33 cellular contexts compared by ENCODE assay signal in genomic region chr14:22416193-22416592, GRCh38.
"Had no signal": no experiment of that assay in that cellular context is flagged by ENCODE, and none has a peak within 500 bp of the region (broad histone marks: within the 10 kb centered on the region; RNA-seq: fewer than 3 reads in every experiment).

No MANE protein-coding gene starts in this region.

- H3K9me3 ChIP-seq: ascending aorta, breast epithelium, colonic mucosa, esophagus squamous epithelium, gastroesophageal sphincter, heart right ventricle had no signal

- ATAC-seq: activated CD4-positive, alpha-beta T cell treated with anti-CD3 and anti-CD28 coated beads for 36 hours; activated CD8-positive, alpha-beta memory T cell treated with anti-CD3 and anti-CD28 coated beads, Interleukin-2, amount 10 ng/mL, durations not matched to agents 7 days and 5 days; activated CD8-positive, alpha-beta T cell treated with anti-CD3 and anti-CD28 coated beads, Interleukin-2, amount 10 ng/mL, durations not matched to agents 7 days and 5 days; activated naive CD4-positive, alpha-beta T cell treated with anti-CD3 and anti-CD28 coated beads, Interleukin-2, amount 50 U/mL, for 72 hours; activated T-cell treated with anti-CD3 and anti-CD28 coated beads, Interleukin-2, amount 50 U/mL, for 72 hours; gastroesophageal sphincter; heart right ventricle; T-helper 17 cell had no signal

- H3K4me1 ChIP-seq: ascending aorta, breast epithelium, colonic mucosa, gastroesophageal sphincter had no signal

- H3K36me3 ChIP-seq: ascending aorta, breast epithelium, cardiac muscle cell, colonic mucosa, esophagus squamous epithelium, gastroesophageal sphincter, heart right ventricle had no signal

- FAIRE-seq: endometrium, endothelial cell of umbilical vein had no signal

- H3K4me3 ChIP-seq: ascending aorta, breast epithelium, cardiac muscle cell, colonic mucosa, esophagus squamous epithelium, gastroesophageal sphincter, heart right ventricle had no signal

- DNase-seq: activated CD4-positive, alpha-beta memory T cell treated with anti-CD3 and anti-CD28 coated beads for 36 hours; activated CD4-positive, alpha-beta T cell treated with anti-CD3 and anti-CD28 coated beads for 36 hours; activated CD4-positive, alpha-beta T cell treated with anti-CD3 and anti-CD28 coated beads, Interleukin-2, amount 10 ng/mL, durations not matched to agents 24 days and 14 days; activated CD4-positive, CD25-positive, alpha-beta regulatory T cell; activated CD4-positive, CD25-positive, alpha-beta regulatory T cell treated with anti-CD3 and anti-CD28 coated beads, Interleukin-2, amount 50 U/mL, for 72 hours; activated CD8-positive, alpha-beta memory T cell treated with anti-CD3 and anti-CD28 coated beads, Interleukin-2, amount 10 ng/mL, durations not matched to agents 7 days and 5 days; activated CD8-positive, alpha-beta memory T cell treated with anti-CD3 and anti-CD28 coated beads, Interleukin-2, amount 50 U/mL, for 4 hours; activated CD8-positive, alpha-beta T cell treated with anti-CD3 and anti-CD28 coated beads, Interleukin-2, amount 10 ng/mL, durations not matched to agents 7 days and 5 days; activated gamma-delta T cell; activated naive CD4-positive, alpha-beta T cell; activated naive CD4-positive, alpha-beta T cell treated with anti-CD3 and anti-CD28 coated beads, Interleukin-2, amount 10 ng/mL, durations not matched to agents 7 days and 5 days; activated naive CD8-positive, alpha-beta T cell treated with anti-CD3 and anti-CD28 coated beads, Interleukin-2, amount 10 ng/mL, durations not matched to agents 7 days and 5 days; activated T-cell treated with anti-CD3 and anti-CD28 coated beads, Interleukin-2, amount 50 U/mL, for 1 hour; activated T-cell treated with anti-CD3 and anti-CD28 coated beads, Interleukin-2, amount 50 U/mL, for 72 hours; central memory CD4-positive, alpha-beta T cell; cerebellar nuclear complex; colonic mucosa; effector CD8-positive, alpha-beta T cell; esophagus squamous epithelium; foreskin melanocyte; heart right ventricle; T-helper 17 cell; T1000 had no signal

- H3K4me1 Mint-ChIP-seq: activated CD4-positive, alpha-beta T cell treated with anti-CD3 and anti-CD28 coated beads for 36 hours; activated CD4-positive, alpha-beta T cell treated with anti-CD3 and anti-CD28 coated beads, Interleukin-2, amount 10 ng/mL, durations not matched to agents 24 days and 14 days; activated CD8-positive, alpha-beta memory T cell treated with anti-CD3 and anti-CD28 coated beads, Interleukin-2, amount 10 ng/mL, durations not matched to agents 7 days and 5 days; activated naive CD4-positive, alpha-beta T cell treated with anti-CD3 and anti-CD28 coated beads, Interleukin-2, amount 10 ng/mL, durations not matched to agents 7 days and 5 days; activated naive CD8-positive, alpha-beta T cell treated with anti-CD3 and anti-CD28 coated beads, Interleukin-2, amount 10 ng/mL, durations not matched to agents 7 days and 5 days; T-helper 17 cell had no signal

- H3K4me3 Mint-ChIP-seq: activated CD4-positive, alpha-beta memory T cell treated with anti-CD3 and anti-CD28 coated beads for 36 hours; activated CD4-positive, alpha-beta T cell treated with anti-CD3 and anti-CD28 coated beads for 36 hours; activated CD4-positive, alpha-beta T cell treated with anti-CD3 and anti-CD28 coated beads, Interleukin-2, amount 10 ng/mL, durations not matched to agents 24 days and 14 days; activated CD8-positive, alpha-beta memory T cell treated with anti-CD3 and anti-CD28 coated beads, Interleukin-2, amount 10 ng/mL, durations not matched to agents 7 days and 5 days; activated CD8-positive, alpha-beta T cell treated with anti-CD3 and anti-CD28 coated beads, Interleukin-2, amount 10 ng/mL, durations not matched to agents 7 days and 5 days; activated naive CD4-positive, alpha-beta T cell treated with anti-CD3 and anti-CD28 coated beads, Interleukin-2, amount 10 ng/mL, durations not matched to agents 7 days and 5 days; activated naive CD8-positive, alpha-beta T cell treated with anti-CD3 and anti-CD28 coated beads, Interleukin-2, amount 10 ng/mL, durations not matched to agents 7 days and 5 days; activated T-cell treated with anti-CD3 and anti-CD28 coated beads, Interleukin-2, amount 50 U/mL, for 72 hours; brain; T-helper 17 cell; T-helper 2 cell treated with Interferon-gamma antibody and Interleukin-4, amounts not matched to agents 5 μg/mL and 100 μg/mL, for 36 hours had no signal

- H3K27ac ChIP-seq: ascending aorta, breast epithelium, cardiac muscle cell, colonic mucosa, epithelial cell of prostate, esophagus squamous epithelium, gastroesophageal sphincter, heart right ventricle had no signal

- H3K27me3 Mint-ChIP-seq: activated CD4-positive, alpha-beta memory T cell treated with anti-CD3 and anti-CD28 coated beads for 36 hours; activated CD4-positive, alpha-beta T cell treated with anti-CD3 and anti-CD28 coated beads for 36 hours; activated CD4-positive, alpha-beta T cell treated with anti-CD3 and anti-CD28 coated beads, Interleukin-2, amount 10 ng/mL, durations not matched to agents 24 days and 14 days; activated CD8-positive, alpha-beta memory T cell treated with anti-CD3 and anti-CD28 coated beads, Interleukin-2, amount 10 ng/mL, durations not matched to agents 7 days and 5 days; activated naive CD4-positive, alpha-beta T cell treated with anti-CD3 and anti-CD28 coated beads, Interleukin-2, amount 10 ng/mL, durations not matched to agents 7 days and 5 days; activated naive CD8-positive, alpha-beta T cell treated with anti-CD3 and anti-CD28 coated beads, Interleukin-2, amount 10 ng/mL, durations not matched to agents 7 days and 5 days; T-helper 17 cell had no signal

- H3K27ac Mint-ChIP-seq: activated CD4-positive, alpha-beta memory T cell treated with anti-CD3 and anti-CD28 coated beads for 36 hours; activated CD4-positive, alpha-beta T cell treated with anti-CD3 and anti-CD28 coated beads for 36 hours; activated CD4-positive, alpha-beta T cell treated with anti-CD3 and anti-CD28 coated beads, Interleukin-2, amount 10 ng/mL, durations not matched to agents 24 days and 14 days; activated CD8-positive, alpha-beta memory T cell treated with anti-CD3 and anti-CD28 coated beads, Interleukin-2, amount 10 ng/mL, durations not matched to agents 7 days and 5 days; activated CD8-positive, alpha-beta T cell treated with anti-CD3 and anti-CD28 coated beads, Interleukin-2, amount 10 ng/mL, durations not matched to agents 7 days and 5 days; activated naive CD4-positive, alpha-beta T cell treated with anti-CD3 and anti-CD28 coated beads, Interleukin-2, amount 10 ng/mL, durations not matched to agents 7 days and 5 days; activated naive CD4-positive, alpha-beta T cell treated with anti-CD3 and anti-CD28 coated beads, Interleukin-2, amount 50 U/mL, for 72 hours; activated naive CD8-positive, alpha-beta T cell treated with anti-CD3 and anti-CD28 coated beads, Interleukin-2, amount 10 ng/mL, durations not matched to agents 7 days and 5 days; activated T-cell treated with anti-CD3 and anti-CD28 coated beads, Interleukin-2, amount 50 U/mL, for 72 hours; brain; T-helper 17 cell; T-helper 2 cell treated with Interferon-gamma antibody and Interleukin-4, amounts not matched to agents 5 μg/mL and 100 μg/mL, for 36 hours had no signal

- H3K27me3 ChIP-seq: ascending aorta, breast epithelium, cardiac muscle cell, colonic mucosa, gastroesophageal sphincter had no signal

- H3K9me3 Mint-ChIP-seq: activated CD4-positive, alpha-beta memory T cell treated with anti-CD3 and anti-CD28 coated beads for 36 hours; activated CD4-positive, alpha-beta T cell treated with anti-CD3 and anti-CD28 coated beads, Interleukin-2, amount 10 ng/mL, durations not matched to agents 24 days and 14 days; activated naive CD4-positive, alpha-beta T cell treated with anti-CD3 and anti-CD28 coated beads, Interleukin-2, amount 10 ng/mL, durations not matched to agents 7 days and 5 days; activated naive CD4-positive, alpha-beta T cell treated with anti-CD3 and anti-CD28 coated beads, Interleukin-2, amount 50 U/mL, for 72 hours; activated naive CD8-positive, alpha-beta T cell treated with anti-CD3 and anti-CD28 coated beads, Interleukin-2, amount 10 ng/mL, durations not matched to agents 7 days and 5 days; activated T-cell treated with anti-CD3 and anti-CD28 coated beads, Interleukin-2, amount 50 U/mL, for 72 hours; brain; T-helper 2 cell treated with Interferon-gamma antibody and Interleukin-4, amounts not matched to agents 5 μg/mL and 100 μg/mL, for 36 hours had no signal

- H3K36me3 Mint-ChIP-seq: activated CD4-positive, alpha-beta memory T cell treated with anti-CD3 and anti-CD28 coated beads for 36 hours; activated CD8-positive, alpha-beta memory T cell treated with anti-CD3 and anti-CD28 coated beads, Interleukin-2, amount 10 ng/mL, durations not matched to agents 7 days and 5 days; activated naive CD4-positive, alpha-beta T cell treated with anti-CD3 and anti-CD28 coated beads, Interleukin-2, amount 10 ng/mL, durations not matched to agents 7 days and 5 days; activated naive CD4-positive, alpha-beta T cell treated with anti-CD3 and anti-CD28 coated beads, Interleukin-2, amount 50 U/mL, for 72 hours; activated naive CD8-positive, alpha-beta T cell treated with anti-CD3 and anti-CD28 coated beads, Interleukin-2, amount 10 ng/mL, durations not matched to agents 7 days and 5 days; brain had no signal
